Comparison of ENCODE assay signal across 1 cellular context in the genomic region with DNA sequence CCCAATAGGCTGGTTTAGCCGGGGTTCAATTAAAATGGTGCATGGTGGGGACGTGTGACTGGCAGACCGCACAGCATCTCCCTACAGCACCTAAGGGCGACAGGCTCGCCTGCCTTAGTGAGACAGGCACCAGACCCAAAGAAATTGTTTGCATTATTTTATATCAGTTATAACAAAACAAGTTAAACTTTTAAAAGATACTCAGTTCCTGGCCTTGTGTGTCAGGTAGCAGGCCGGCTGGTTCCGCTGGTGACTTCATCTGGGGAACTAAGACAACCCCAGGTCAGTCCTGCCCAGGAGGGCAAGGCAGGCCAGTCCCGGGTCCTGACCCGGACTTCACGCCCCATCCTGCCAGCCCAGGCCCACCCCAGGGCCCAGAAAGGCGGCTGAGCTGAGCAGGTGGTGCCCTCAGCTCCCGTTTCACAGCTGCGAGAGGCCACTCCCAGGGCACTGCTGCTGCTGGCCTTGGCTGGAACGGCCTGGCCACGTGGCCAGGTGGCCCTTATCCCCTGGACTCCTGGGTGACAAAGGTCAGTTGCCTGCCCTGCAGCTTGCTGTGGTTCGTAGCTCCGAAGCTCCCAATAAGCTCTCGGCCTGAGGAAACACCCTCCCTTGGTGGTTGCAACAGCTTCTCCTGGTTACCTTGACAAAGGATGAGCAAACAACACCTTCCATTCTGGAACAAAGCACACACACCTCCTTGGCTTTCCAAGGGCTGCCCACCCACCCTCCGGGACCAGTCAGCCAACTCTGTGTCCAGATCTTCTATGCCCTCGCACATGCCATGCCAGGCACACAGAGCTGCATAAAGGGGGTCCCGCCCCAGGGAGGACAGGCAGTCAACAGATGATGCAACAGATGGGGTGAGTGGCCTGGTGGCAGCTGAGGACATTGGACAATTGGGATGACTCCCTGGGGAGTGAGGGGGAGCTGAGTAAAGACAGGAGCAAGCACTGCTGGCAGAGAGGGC.
TF ChIP-seq lines count a peak whose summit lies in the region.

No MANE protein-coding gene starts in this region.

TF ChIP-seq in HepG2, 621 proteins besides CTCF, POLR2A, EP300 and RAD21 (continued from another document and continues in another):
- TF ChIP-seq, protein P1, sequence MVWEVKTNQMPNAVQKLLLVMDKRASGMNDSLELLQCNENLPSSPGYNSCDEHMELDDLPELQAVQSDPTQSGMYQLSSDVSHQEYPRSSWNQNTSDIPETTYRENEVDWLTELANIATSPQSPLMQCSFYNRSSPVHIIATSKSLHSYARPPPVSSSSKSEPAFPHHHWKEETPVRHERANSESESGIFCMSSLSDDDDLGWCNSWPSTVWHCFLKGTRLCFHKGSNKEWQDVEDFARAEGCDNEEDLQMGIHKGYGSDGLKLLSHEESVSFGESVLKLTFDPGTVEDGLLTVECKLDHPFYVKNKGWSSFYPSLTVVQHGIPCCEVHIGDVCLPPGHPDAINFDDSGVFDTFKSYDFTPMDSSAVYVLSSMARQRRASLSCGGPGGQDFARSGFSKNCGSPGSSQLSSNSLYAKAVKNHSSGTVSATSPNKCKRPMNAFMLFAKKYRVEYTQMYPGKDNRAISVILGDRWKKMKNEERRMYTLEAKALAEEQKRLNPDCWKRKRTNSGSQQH (CRISPR knock-in tag; IDR thresholded peaks at IDR 0.05; ENCODE audit: low read depth): peak; percentile 96
- peak; percentile 91 for TF ChIP-seq NCOA2 (CRISPR knock-in tag; IDR thresholded peaks at IDR 0.05)
- no peak; the same call in none of the 2 replicates for TF ChIP-seq ZZZ3 (CRISPR knock-in tag; IDR thresholded peaks at IDR 0.05; ENCODE audit: borderline replicate concordance)
- peak; percentile 91 for TF ChIP-seq EED (CRISPR knock-in tag; IDR thresholded peaks at IDR 0.05)
- TF ChIP-seq, protein P2, sequence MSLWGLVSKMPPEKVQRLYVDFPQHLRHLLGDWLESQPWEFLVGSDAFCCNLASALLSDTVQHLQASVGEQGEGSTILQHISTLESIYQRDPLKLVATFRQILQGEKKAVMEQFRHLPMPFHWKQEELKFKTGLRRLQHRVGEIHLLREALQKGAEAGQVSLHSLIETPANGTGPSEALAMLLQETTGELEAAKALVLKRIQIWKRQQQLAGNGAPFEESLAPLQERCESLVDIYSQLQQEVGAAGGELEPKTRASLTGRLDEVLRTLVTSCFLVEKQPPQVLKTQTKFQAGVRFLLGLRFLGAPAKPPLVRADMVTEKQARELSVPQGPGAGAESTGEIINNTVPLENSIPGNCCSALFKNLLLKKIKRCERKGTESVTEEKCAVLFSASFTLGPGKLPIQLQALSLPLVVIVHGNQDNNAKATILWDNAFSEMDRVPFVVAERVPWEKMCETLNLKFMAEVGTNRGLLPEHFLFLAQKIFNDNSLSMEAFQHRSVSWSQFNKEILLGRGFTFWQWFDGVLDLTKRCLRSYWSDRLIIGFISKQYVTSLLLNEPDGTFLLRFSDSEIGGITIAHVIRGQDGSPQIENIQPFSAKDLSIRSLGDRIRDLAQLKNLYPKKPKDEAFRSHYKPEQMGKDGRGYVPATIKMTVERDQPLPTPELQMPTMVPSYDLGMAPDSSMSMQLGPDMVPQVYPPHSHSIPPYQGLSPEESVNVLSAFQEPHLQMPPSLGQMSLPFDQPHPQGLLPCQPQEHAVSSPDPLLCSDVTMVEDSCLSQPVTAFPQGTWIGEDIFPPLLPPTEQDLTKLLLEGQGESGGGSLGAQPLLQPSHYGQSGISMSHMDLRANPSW (CRISPR knock-in tag; IDR thresholded peaks at IDR 0.05; ENCODE audit: borderline replicate concordance): peak; percentile 94; the same call in 1 of the 2 replicates
- TF ChIP-seq CERS6 (CRISPR knock-in tag; IDR thresholded peaks at IDR 0.05): no peak
- TF ChIP-seq CREM (IDR thresholded peaks at IDR 0.05): peak; percentile 76; the same call in 1 of the 2 replicates
- no peak for TF ChIP-seq CREM (CRISPR knock-in tag; IDR thresholded peaks at IDR 0.05)
- peak; percentile 95 for TF ChIP-seq TFDP1 (CRISPR knock-in tag; IDR thresholded peaks at IDR 0.05; ENCODE audit: borderline replicate concordance)
- TF ChIP-seq KLF9 (CRISPR knock-in tag; IDR thresholded peaks at IDR 0.05; ENCODE audit: low read depth): peak; percentile 96
- peak; percentile 98 for TF ChIP-seq ZNF710 (CRISPR knock-in tag; IDR thresholded peaks at IDR 0.05; ENCODE audit: borderline replicate concordance)
- peak; percentile 99 for TF ChIP-seq ZNF709 (CRISPR knock-in tag; IDR thresholded peaks at IDR 0.05)
- peak; percentile 90 for TF ChIP-seq THRA (CRISPR knock-in tag; IDR thresholded peaks at IDR 0.05; ENCODE audit: borderline replicate concordance)
- TF ChIP-seq CSRNP2 (CRISPR knock-in tag; conservative IDR thresholded peaks at IDR 0.05; ENCODE audit: low read depth): peak; percentile 81
- 0 out of 2 replicates have a peak, but pooled peaks have one; percentile 86 for TF ChIP-seq PAX8 (CRISPR knock-in tag; IDR thresholded peaks at IDR 0.05; ENCODE audit: borderline replicate concordance)
- TF ChIP-seq NFE2 (CRISPR knock-in tag; IDR thresholded peaks at IDR 0.05): no peak
- peak; percentile 89; the same call in 1 of the 2 replicates for TF ChIP-seq ZNF160 (CRISPR knock-in tag; IDR thresholded peaks at IDR 0.05)
- peak; percentile 84 for TF ChIP-seq HMGXB3 (CRISPR knock-in tag; IDR thresholded peaks at IDR 0.05; ENCODE audit: borderline replicate concordance)
- peak; percentile 86 for TF ChIP-seq KDM1A (CRISPR knock-in tag; IDR thresholded peaks at IDR 0.05)
- TF ChIP-seq ZNF569 (CRISPR knock-in tag; IDR thresholded peaks at IDR 0.05; ENCODE audit: borderline replicate concordance): peak; percentile 99
- TF ChIP-seq ZNF549 (CRISPR knock-in tag; IDR thresholded peaks at IDR 0.05): peak; percentile 57; the same call in 1 of the 2 replicates
- TF ChIP-seq ZNF674 (CRISPR knock-in tag; IDR thresholded peaks at IDR 0.05; ENCODE audit: low read depth): peak; percentile 95; the same call in 1 of the 2 replicates
- TF ChIP-seq, protein P3, sequence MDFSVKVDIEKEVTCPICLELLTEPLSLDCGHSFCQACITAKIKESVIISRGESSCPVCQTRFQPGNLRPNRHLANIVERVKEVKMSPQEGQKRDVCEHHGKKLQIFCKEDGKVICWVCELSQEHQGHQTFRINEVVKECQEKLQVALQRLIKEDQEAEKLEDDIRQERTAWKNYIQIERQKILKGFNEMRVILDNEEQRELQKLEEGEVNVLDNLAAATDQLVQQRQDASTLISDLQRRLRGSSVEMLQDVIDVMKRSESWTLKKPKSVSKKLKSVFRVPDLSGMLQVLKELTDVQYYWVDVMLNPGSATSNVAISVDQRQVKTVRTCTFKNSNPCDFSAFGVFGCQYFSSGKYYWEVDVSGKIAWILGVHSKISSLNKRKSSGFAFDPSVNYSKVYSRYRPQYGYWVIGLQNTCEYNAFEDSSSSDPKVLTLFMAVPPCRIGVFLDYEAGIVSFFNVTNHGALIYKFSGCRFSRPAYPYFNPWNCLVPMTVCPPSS (IDR thresholded peaks at IDR 0.05): no peak
- TF ChIP-seq, protein P4, sequence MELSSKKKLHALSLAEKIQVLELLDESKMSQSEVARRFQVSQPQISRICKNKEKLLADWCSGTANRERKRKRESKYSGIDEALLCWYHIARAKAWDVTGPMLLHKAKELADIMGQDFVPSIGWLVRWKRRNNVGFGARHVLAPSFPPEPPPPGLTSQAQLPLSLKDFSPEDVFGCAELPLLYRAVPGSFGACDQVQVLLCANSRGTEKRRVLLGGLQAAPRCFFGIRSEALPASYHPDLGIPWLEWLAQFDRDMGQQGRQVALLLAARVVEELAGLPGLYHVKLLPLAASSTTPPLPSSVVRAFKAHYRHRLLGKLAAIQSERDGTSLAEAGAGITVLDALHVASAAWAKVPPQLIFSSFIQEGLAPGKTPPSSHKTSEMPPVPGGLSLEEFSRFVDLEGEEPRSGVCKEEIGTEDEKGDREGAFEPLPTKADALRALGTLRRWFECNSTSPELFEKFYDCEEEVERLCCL (CRISPR knock-in tag; IDR thresholded peaks at IDR 0.05; ENCODE audit: borderline replicate concordance): peak; percentile 92
- TF ChIP-seq PHF5A (CRISPR knock-in tag; IDR thresholded peaks at IDR 0.05; ENCODE audit: low read depth, unreplicated experiment): peak; percentile 66
- TF ChIP-seq ZFP41 (CRISPR knock-in tag; IDR thresholded peaks at IDR 0.05; ENCODE audit: borderline replicate concordance): peak; percentile 97; the same call in 1 of the 2 replicates
